Comparison of ENCODE assay signal across 28 cellular contexts in the genomic region with DNA sequence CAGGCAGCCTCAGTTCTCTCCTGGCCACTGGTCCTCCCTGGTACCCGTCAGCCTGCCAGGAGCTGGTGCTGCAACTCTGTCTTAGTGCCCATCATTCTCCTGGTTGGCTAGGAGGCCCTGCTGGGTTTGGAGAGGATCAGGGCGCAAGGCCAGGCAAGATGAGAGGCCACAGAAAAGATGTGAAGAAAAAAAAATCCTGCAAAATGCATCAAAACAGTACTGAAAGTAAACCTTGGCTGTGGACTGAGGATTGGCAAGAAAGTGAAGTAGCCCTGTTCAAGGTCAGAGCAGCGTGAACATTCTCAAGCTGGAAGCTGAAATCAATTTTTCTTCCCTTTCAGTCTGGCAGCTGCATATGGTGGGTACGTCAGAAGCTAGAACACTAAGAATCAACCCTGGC.
DNase-seq lines count a peak whose midpoint lies in the region; ATAC-seq and TF ChIP-seq lines count a peak whose summit lies in the region.
"Had no signal": no experiment of that assay in that cellular context is flagged by ENCODE, and none has a peak within 500 bp of the region (broad histone marks: within the 10 kb centered on the region; RNA-seq: fewer than 3 reads in every experiment).

No MANE protein-coding gene starts in this region.

- H3K79me2 ChIP-seq in neural progenitor cell (ENCODE audit: low read depth), result no peaks in the 10 kb centered on the region

- no peak overlapping the region for H3K4me3 Mint-ChIP-seq in neural progenitor cell
- H3K4me3 Mint-ChIP-seq: nephron had no signal

- peaks cover 2% of the 10 kb centered on the region for H3K4me1 Mint-ChIP-seq in neural progenitor cell
- H3K4me1 Mint-ChIP-seq: nephron had no signal

- peaks cover 2% of the 10 kb centered on the region for H3K27me3 Mint-ChIP-seq in neural progenitor cell (ENCODE audit: insufficient read depth, low read depth)

- H3K4me3 ChIP-seq in body of pancreas (no peak overlapping the region), neural progenitor cell (no peak overlapping the region)
- H3K4me3 ChIP-seq: BLaER1 treated with 17β-estradiol and CSF1 and Interleukin-3, amounts not matched to agents 10 nM and 100 nM; lower lobe of right lung; prostate gland; tibial nerve had no signal

- H3F3A ChIP-seq in neural progenitor cell (ENCODE audit: low read depth), result no peaks in the 10 kb centered on the region

- H3K36me3 Mint-ChIP-seq in neural progenitor cell, result no peaks in the 10 kb centered on the region

- peak overlapping the region; percentile 61 for H3K27ac Mint-ChIP-seq in neural progenitor cell
- H3K27ac Mint-ChIP-seq: nephron had no signal

- H3K27me3 ChIP-seq in body of pancreas (no peaks in the 10 kb centered on the region), neural progenitor cell (no peaks in the 10 kb centered on the region)
- H3K27me3 ChIP-seq: BLaER1 treated with 17β-estradiol and CSF1 and Interleukin-3, amounts not matched to agents 10 nM and 100 nM; brain microvascular endothelial cell; tibial nerve had no signal

- H4K20me1 ChIP-seq in neural progenitor cell (ENCODE audit: low read depth), result no peaks in the 10 kb centered on the region
- H4K20me1 ChIP-seq: BLaER1 treated with 17β-estradiol and CSF1 and Interleukin-3, amounts not matched to agents 10 nM and 100 nM had no signal

- no peak for TF ChIP-seq POLR2A in body of pancreas (IDR thresholded peaks at IDR 0.05)

- H3K9ac ChIP-seq in neural progenitor cell, result no peak overlapping the region
- H3K9ac ChIP-seq: BLaER1 treated with 17β-estradiol and CSF1 and Interleukin-3, amounts not matched to agents 10 nM and 100 nM had no signal

- no peak for TF ChIP-seq CTCF in body of pancreas (IDR thresholded peaks at IDR 0.05)
- TF ChIP-seq CTCF in neural progenitor cell (IDR thresholded peaks at IDR 0.05), result no peak

- DNase-seq in body of pancreas (peak; percentile 12 to 64 (median 37)), neural progenitor cell (ENCODE audit: low spot score) (no peak), posterior vena cava (ENCODE audit: low spot score) (no peak), NCI-H69 (lab: John Stamatoyannopoulos, UW) (no peak), glomerular visceral epithelial cell (ENCODE audit: extremely low spot score) (no peak), SHP77 (lab: John Stamatoyannopoulos, UW) (no peak)
- DNase-seq: activated CD4-positive, alpha-beta T cell treated with anti-CD3 and anti-CD28 coated beads for 4 hours; activated gamma-delta T cell; brain microvascular endothelial cell; COR-L47; DND-41; effector CD8-positive, alpha-beta T cell; glutamatergic neuron; IMR-90; lower lobe of right lung; NCI-H146; NCI-H510A treated with DMSO at 0.1 percent for 48 hours; Right ventricle myocardium superior; stimulated activated CD4-positive, alpha-beta T cell treated with anti-CD3 and anti-CD28 coated beads, Interleukin-15, amount 100 ng/mL, for 24 hours; stimulated activated naive CD4-positive, alpha-beta T cell had no signal

- no peaks in the 10 kb centered on the region for H3K9me3 Mint-ChIP-seq in neural progenitor cell
- H3K9me3 Mint-ChIP-seq: nephron had no signal

- intact Hi-C loops in body of pancreas (cut with DNase I) (no loop called here), posterior vena cava (cut with DNase I) (no loop called here)

- peak overlapping the region; percentile 22 for H2AFZ ChIP-seq in neural progenitor cell (replicated peaks)

- H3K4me2 ChIP-seq in neural progenitor cell, result no peak overlapping the region
- H3K4me2 ChIP-seq: BLaER1 treated with 17β-estradiol and CSF1 and Interleukin-3, amounts not matched to agents 10 nM and 100 nM had no signal

- WGBS in body of pancreas, 2 donors, result 30 to 35% methylated on average over 4 of the region's 4 CpGs

- H3K9me3 ChIP-seq in body of pancreas, result no peaks in the 10 kb centered on the region
- H3K9me3 ChIP-seq in neural progenitor cell (ENCODE audit: low read depth), result no peaks in the 10 kb centered on the region
- H3K9me3 ChIP-seq: BLaER1 treated with 17β-estradiol and CSF1 and Interleukin-3, amounts not matched to agents 10 nM and 100 nM; lower lobe of right lung; prostate gland; tibial nerve had no signal

- H3K36me3 ChIP-seq in body of pancreas (replicated peaks in 1 of 2; ENCODE audit: insufficient read depth in 1 of 2, low read depth in 2 of 2) (no peaks in the 10 kb centered on the region), neural progenitor cell (no peaks in the 10 kb centered on the region)
- H3K36me3 ChIP-seq: BLaER1 treated with 17β-estradiol and CSF1 and Interleukin-3, amounts not matched to agents 10 nM and 100 nM; brain microvascular endothelial cell; lower lobe of right lung; prostate gland; tibial nerve had no signal

- peaks cover 6% of the 10 kb centered on the region for H3K4me1 ChIP-seq in body of pancreas
- no peaks in the 10 kb centered on the region for H3K4me1 ChIP-seq in neural progenitor cell
- H3K4me1 ChIP-seq: BLaER1 treated with 17β-estradiol and CSF1 and Interleukin-3, amounts not matched to agents 10 nM and 100 nM; lower lobe of right lung; prostate gland; tibial nerve had no signal

- peak; percentile 44 for ATAC-seq in HG02610 (IDR thresholded peaks at IDR 0.05; ENCODE audit: unreplicated experiment)
- ATAC-seq in body of pancreas, result peak; percentile 67
- ATAC-seq: lower lobe of right lung had no signal

- H3K27ac ChIP-seq in body of pancreas, result peak overlapping the region in 1 of 4 donors; percentile 46
- no peak overlapping the region for H3K27ac ChIP-seq in neural progenitor cell
- peak overlapping the region; percentile 29 for H3K27ac ChIP-seq in temporal lobe (ENCODE audit: low read depth, low read length)
- H3K27ac ChIP-seq: BLaER1 treated with 17β-estradiol and CSF1 and Interleukin-3, amounts not matched to agents 10 nM and 100 nM; brain microvascular endothelial cell; epithelial cell of prostate; lower lobe of right lung; prostate gland; tibial nerve; VCaP had no signal

Comparison
In these comparisons a context has a peak if more than half of its experiments do, and no peak if none do; other contexts are left out.
1. DNase-seq: peak in body of pancreas (4 of 4); none in neural progenitor cell (single experiment), posterior vena cava (single experiment), NCI-H69 (single experiment), glomerular visceral epithelial cell (single experiment) and SHP77 (0 of 2).